14 cellular contexts compared by ENCODE assay signal in genomic region chr5:132229236-132229635, GRCh38. TPM values are rescaled to one million over a fixed set of nuclear protein-coding genes. Genes with fewer than 3 reads are reported as not detected.
A peak's percentile ranks its signal among the peaks of the same experiment; 100 is the strongest.
DNase-seq lines count a peak whose midpoint lies in the region; ATAC-seq and TF ChIP-seq lines count a peak whose summit lies in the region.
"Had no signal": no experiment of that assay in that cellular context is flagged by ENCODE, and none has a peak within 500 bp of the region (broad histone marks: within the 10 kb centered on the region; RNA-seq: fewer than 3 reads in every experiment).

No MANE protein-coding gene starts in this region.

- H3K36me3 ChIP-seq in OCI-LY7 (ENCODE audit: insufficient read depth, low read length) (no peaks in the 10 kb centered on the region), skeletal muscle tissue (ENCODE audit: control insufficient read depth in 3 of 3, insufficient read depth in 3 of 3, low read length in 3 of 3) (no peaks in the 10 kb centered on the region)
- H3K36me3 ChIP-seq: tibial artery had no signal

- no peak overlapping the region for H3K27ac Mint-ChIP-seq in effector memory CD8-positive, alpha-beta T cell

- peak overlapping the region; percentile 17; the same call in 1 of the 2 replicates for H2AFZ ChIP-seq in OCI-LY7 (ENCODE audit: low read length)

- peak overlapping the region; percentile 53 for H3K4me3 Mint-ChIP-seq in activated T-cell treated with anti-CD3 and anti-CD28 coated beads, Interleukin-2, amount 50 U/mL, for 4 hours
- H3K4me3 Mint-ChIP-seq in effector memory CD8-positive, alpha-beta T cell = peak overlapping the region; percentile 38 to 57

- intact Hi-C loops in OCI-LY7 (cut with micrococcal nuclease; ENCODE audit: unreplicated experiment) = no loop called here

- no peaks in the 10 kb centered on the region for H3K79me2 ChIP-seq in OCI-LY7 (ENCODE audit: insufficient read depth, low read depth, low read length)

- H3K9me3 ChIP-seq in OCI-LY7 (ENCODE audit: low read length) = no peaks in the 10 kb centered on the region
- H3K9me3 ChIP-seq in skeletal muscle tissue (ENCODE audit: control insufficient read depth in 3 of 3, low read length in 3 of 3) = no peaks in the 10 kb centered on the region
- H3K9me3 ChIP-seq: tibial artery had no signal

- no peak for DNase-seq in activated T-cell treated with anti-CD3 and anti-CD28 coated beads, Interleukin-2, amount 50 U/mL, for 4 hours
- DNase-seq in activated T-cell treated with anti-CD3 and anti-CD28 coated beads for 4 hours (no peak), OCI-LY7 (ENCODE audit: low spot score) (no peak), SKM-1 treated with dmso at 0.1 percent for 144 hours (lab: John Stamatoyannopoulos, UW; ENCODE audit: unreplicated experiment) (no peak), HT-29 (ENCODE audit: low spot score) (no peak), NCI-H82 treated with DMSO at 0.1 percent for 48 hours (lab: John Stamatoyannopoulos, UW; ENCODE audit: unreplicated experiment) (no peak)
- no peak for DNase-seq in effector memory CD8-positive, alpha-beta T cell
- DNase-seq: DND-41; NCI-H1092 treated with DMSO at 0.1 percent for 48 hours; NCI-H2227 treated with DMSO at 0.1 percent for 48 hours; stimulated activated CD4-positive, alpha-beta T cell treated with anti-CD3 and anti-CD28 coated beads, Interleukin-12 subunit alpha, Interleukin-12 subunit beta, amount 100 ng/mL, for 4 hours had no signal

- no peak overlapping the region for H3K9ac ChIP-seq in skeletal muscle tissue (ENCODE audit: low read depth in 1 of 3, low read length in 3 of 3)

- H3K27me3 Mint-ChIP-seq in activated T-cell treated with anti-CD3 and anti-CD28 coated beads, Interleukin-2, amount 50 U/mL, for 4 hours (ENCODE audit: low read depth) = peaks cover 22% of the 10 kb centered on the region
- H3K27me3 Mint-ChIP-seq in effector memory CD8-positive, alpha-beta T cell = peaks cover 15 to 32% of the 10 kb centered on the region in 2 donors

- peaks cover 20% of the 10 kb centered on the region for H3K4me1 Mint-ChIP-seq in activated T-cell treated with anti-CD3 and anti-CD28 coated beads, Interleukin-2, amount 50 U/mL, for 4 hours (ENCODE audit: low read depth)
- H3K4me1 Mint-ChIP-seq in effector memory CD8-positive, alpha-beta T cell (ENCODE audit: low read depth in 2 of 2) = peaks cover 0 to 11% of the 10 kb centered on the region in 2 donors

- no peaks in the 10 kb centered on the region for H4K20me1 ChIP-seq in OCI-LY7 (ENCODE audit: insufficient read depth, low read length)

- BruUV-seq in OCI-LY7 (replicated peaks; lab: Mats Ljungman, UMichigan) = no TSS peak

- H3K27ac ChIP-seq in OCI-LY7 (ENCODE audit: low read depth, low read length, poor library complexity, severe bottlenecking) = peak overlapping the region; percentile 50
- peak overlapping the region; percentile 4 for H3K27ac ChIP-seq in skeletal muscle tissue (ENCODE audit: low read depth, low read length)

- peaks cover 2% of the 10 kb centered on the region for H3K36me3 Mint-ChIP-seq in activated T-cell treated with anti-CD3 and anti-CD28 coated beads, Interleukin-2, amount 50 U/mL, for 4 hours (ENCODE audit: insufficient read depth)
- no peaks in the 10 kb centered on the region for H3K36me3 Mint-ChIP-seq in effector memory CD8-positive, alpha-beta T cell (ENCODE audit: insufficient read depth)

- POLR2A ChIA-PET in OCI-LY7 (lab: Charles Lee) = no interaction called here

- no peak for ATAC-seq in activated T-cell treated with anti-CD3 and anti-CD28 coated beads, Interleukin-2, amount 50 U/mL, for 4 hours
- no peak for ATAC-seq in effector memory CD8-positive, alpha-beta T cell (replicated peaks)
- ATAC-seq: activated CD4-positive, CD25-positive, alpha-beta regulatory T cell treated with anti-CD3 and anti-CD28 coated beads, Interleukin-2, amount 50 U/mL, for 24 hours had no signal

- CTCF ChIA-PET in OCI-LY7 (lab: Charles Lee; ENCODE audit: unreplicated experiment) = interaction anchor here (1.2 kb wide), 1 partner anchor 9 kb away, joined by 4 read pairs; no protein-coding TSS in a partner anchor

- no peaks in the 10 kb centered on the region for H3K9me3 Mint-ChIP-seq in activated T-cell treated with anti-CD3 and anti-CD28 coated beads, Interleukin-2, amount 50 U/mL, for 4 hours
- H3K9me3 Mint-ChIP-seq in effector memory CD8-positive, alpha-beta T cell = no peaks in the 10 kb centered on the region

- H3K4me3 ChIP-seq in OCI-LY7 (ENCODE audit: low read depth, low read length, poor library complexity, severe bottlenecking) (no peak overlapping the region), skeletal muscle tissue (ENCODE audit: low read length in 3 of 3) (no peak overlapping the region)
- H3K4me3 ChIP-seq: tibial artery had no signal

- H3K4me1 ChIP-seq in OCI-LY7 (ENCODE audit: insufficient read depth, low read length, poor library complexity, severe bottlenecking) (peaks cover 31% of the 10 kb centered on the region), skeletal muscle tissue (ENCODE audit: control insufficient read depth in 3 of 3, insufficient read depth in 3 of 3, low read length in 3 of 3) (peaks cover 28 to 33% (median 30%) of the 10 kb centered on the region in 3 donors)

- no peaks in the 10 kb centered on the region for H3K27me3 ChIP-seq in skeletal muscle tissue (ENCODE audit: control insufficient read depth in 3 of 3, insufficient read depth in 3 of 3, low read length in 3 of 3)
- H3K27me3 ChIP-seq: tibial artery had no signal

- H3K4me2 ChIP-seq in OCI-LY7 (ENCODE audit: low read length) = no peak overlapping the region

- TF ChIP-seq CTCF in OCI-LY7 (conservative IDR thresholded peaks at IDR 0.05; ENCODE audit: low read length) = no peak

- H3K9me2 ChIP-seq in OCI-LY7 (ENCODE audit: insufficient read depth, low read length) = no peaks in the 10 kb centered on the region

RNA-seq across cellular contexts. Expression of gene P4HA2, which starts 1.6 kb away (rescaled TPM):
- total RNA-seq in activated T-cell treated with anti-CD3 and anti-CD28 coated beads, Interleukin-2, amount 50 U/mL, for 4 hours = 1 to 10 TPM in 2 of 3 donors, under 1 TPM in 1; 0.86 to 3.5 (median 1.3) TPM
- 7.2 and 8.9 TPM in 2 replicates for total RNA-seq in OCI-LY7 (2014; rRNA removed; shearing (Covaris generic))
- total RNA-seq in OCI-LY7 (2022) (0.32 and 0.33 TPM in 2 replicates), skeletal muscle tissue (50.6 TPM)
- 20.4 and 20.5 TPM in 2 replicates for total RNA-seq in HT-29 (2014; rRNA removed; shearing (Covaris generic))

RNA-seq across cellular contexts. Expression of gene PDLIM4, which starts 28.3 kb away (rescaled TPM):
- under 1 TPM; 0.32 to 0.43 (median 0.35) TPM for total RNA-seq in activated T-cell treated with anti-CD3 and anti-CD28 coated beads, Interleukin-2, amount 50 U/mL, for 4 hours
- not detected in 2 replicates for total RNA-seq in OCI-LY7 (2014; rRNA removed; shearing (Covaris generic))
- total RNA-seq in OCI-LY7 (2022) (not detected in 2 replicates), skeletal muscle tissue (19.8 TPM)
- 0.99 and 1.6 TPM in 2 replicates for total RNA-seq in HT-29 (2014; rRNA removed; shearing (Covaris generic))
